Comparison of ENCODE assay signal across 8 cellular contexts in genomic region chr10:18216482-18216881, GRCh38.
DNase-seq lines count a peak whose midpoint lies in the region; ATAC-seq and TF ChIP-seq lines count a peak whose summit lies in the region.

No MANE protein-coding gene starts in this region.

- no peak overlapping the region for H3K27ac ChIP-seq in neuronal stem cell (replicated peaks; ENCODE audit: low read length)

- no peak overlapping the region for H2BK12ac ChIP-seq in neuronal stem cell (ENCODE audit: low read length)

- no peak overlapping the region for H3K18ac ChIP-seq in neuronal stem cell (ENCODE audit: low read length)

- H3K4me1 ChIP-seq in neuronal stem cell (ENCODE audit: control insufficient read depth in 2 of 2, insufficient read depth in 1 of 2, low read depth in 1 of 2, low read length in 2 of 2), result peaks cover 0 to 3% of the 10 kb centered on the region in 2 donors

- DNase-seq in AG09319 (ENCODE audit: extremely low read depth, low read depth) (no peak), HT-29 (ENCODE audit: low spot score) (peak; percentile 19), amniotic stem cell (lab: John Stamatoyannopoulos, UW) (peak; percentile 32), kidney glomerular epithelial cell (lab: John Stamatoyannopoulos, UW) (peak; percentile 5), neuronal stem cell (ENCODE audit: low spot score) (no peak), KG1 (lab: John Stamatoyannopoulos, UW) (no peak)

- H4K91ac ChIP-seq in neuronal stem cell (ENCODE audit: low read depth, low read length, poor library complexity), result no peak overlapping the region

- no peak overlapping the region for H3K14ac ChIP-seq in neuronal stem cell (ENCODE audit: low read length)

- H2BK120ac ChIP-seq in neuronal stem cell (ENCODE audit: low read depth, low read length), result no peak overlapping the region

- H3K4me2 ChIP-seq in neuronal stem cell (ENCODE audit: insufficient read depth, low read length, poor library complexity, severe bottlenecking), result no peak overlapping the region

- H3K9me3 ChIP-seq in neuronal stem cell (replicated peaks in 1 of 2; ENCODE audit: control insufficient read depth in 2 of 2, insufficient read depth in 1 of 2, low read depth in 1 of 2, low read length in 2 of 2), result no peaks in the 10 kb centered on the region

- no peaks in the 10 kb centered on the region for H3K27me3 ChIP-seq in neuronal stem cell (ENCODE audit: control insufficient read depth in 3 of 3, insufficient read depth in 3 of 3, low read depth in 1 of 3, low read length in 3 of 3)

- H3K9ac ChIP-seq in neuronal stem cell (ENCODE audit: low read depth, low read length, poor library complexity), result no peak overlapping the region

- ATAC-seq in GM21367 (IDR thresholded peaks at IDR 0.05; ENCODE audit: unreplicated experiment), result no peak
- no peak for ATAC-seq in GM21786 (IDR thresholded peaks at IDR 0.05; ENCODE audit: unreplicated experiment)

- H3K23ac ChIP-seq in neuronal stem cell (ENCODE audit: low read depth, low read length, poor library complexity), result no peak overlapping the region

- no peak overlapping the region for H3K4ac ChIP-seq in neuronal stem cell (ENCODE audit: low read length)

- no peaks in the 10 kb centered on the region for H3K79me1 ChIP-seq in neuronal stem cell (ENCODE audit: low read depth, low read length)

- H2AK5ac ChIP-seq in neuronal stem cell (ENCODE audit: low read depth, low read length), result no peak overlapping the region

- H2BK15ac ChIP-seq in neuronal stem cell (ENCODE audit: low read length), result no peak overlapping the region

- no peak overlapping the region for H2BK5ac ChIP-seq in neuronal stem cell (ENCODE audit: low read length)

- no peaks in the 10 kb centered on the region for H3K36me3 ChIP-seq in neuronal stem cell (replicated peaks in 1 of 2; ENCODE audit: control insufficient read depth in 2 of 2, insufficient read depth in 2 of 2, low read length in 2 of 2)

- WGBS in neuronal stem cell (ENCODE audit: extremely low coverage in 2 of 2, insufficient read length in 2 of 2, insufficient replicate concordance in 1 of 2), 2 donors, result no CpG with 5 or more reads among the region's 2 CpGs

- no peak overlapping the region for H4K8ac ChIP-seq in neuronal stem cell (ENCODE audit: low read depth, low read length)

- H2AFZ ChIP-seq in neuronal stem cell (ENCODE audit: low read length), result no peak overlapping the region

- H3K4me3 ChIP-seq in neuronal stem cell (ENCODE audit: low read length in 2 of 2), result no peak overlapping the region

- peak; percentile 61 for TF ChIP-seq CTCF in AG09319 (IDR thresholded peaks at IDR 0.05; ENCODE audit: low read depth, low read length)

Comparison
In these comparisons a context has a peak if more than half of its experiments do, and no peak if none do; other contexts are left out.
1. DNase-seq: peak in HT-29 (single experiment), amniotic stem cell (single experiment) and kidney glomerular epithelial cell (single experiment); none in AG09319 (single experiment), neuronal stem cell (single experiment) and KG1 (single experiment).